Comparison of ENCODE assay signal across 18 cellular contexts in genomic region chrX:151981129-151981528, GRCh38. TPM values are rescaled to one million over a fixed set of nuclear protein-coding genes. Genes with fewer than 3 reads are reported as not detected.
A peak's percentile ranks its signal among the peaks of the same experiment; 100 is the strongest.
DNase-seq lines count a peak whose midpoint lies in the region; ATAC-seq and TF ChIP-seq lines count a peak whose summit lies in the region.
"Had no signal": no experiment of that assay in that cellular context is flagged by ENCODE, and none has a peak within 500 bp of the region (broad histone marks: within the 10 kb centered on the region; RNA-seq: fewer than 3 reads in every experiment).

No MANE protein-coding gene starts in this region.

- H3K36me3 ChIP-seq in RWPE2 (ENCODE audit: low read depth) (no peaks in the 10 kb centered on the region), skeletal muscle satellite cell (ENCODE audit: insufficient read depth, low read length) (no peaks in the 10 kb centered on the region), brain microvascular endothelial cell (replicated peaks) (no peaks in the 10 kb centered on the region)
- no peaks in the 10 kb centered on the region for H3K36me3 ChIP-seq in CD8-positive, alpha-beta T cell (ENCODE audit: insufficient read depth, low read length)
- H3K36me3 ChIP-seq: pancreas, WERI-Rb-1 had no signal

- ATAC-seq in RWPE2 (ENCODE audit: low read depth) (peak; percentile 72), HG02798 (IDR thresholded peaks at IDR 0.05; ENCODE audit: poor library complexity, unreplicated experiment) (no peak)
- no peak for ATAC-seq in CD8-positive, alpha-beta T cell
- ATAC-seq: body of pancreas had no signal

- H3K9me3 ChIP-seq in RWPE2 (ENCODE audit: severe bottlenecking) (no peaks in the 10 kb centered on the region), skeletal muscle satellite cell (replicated peaks; ENCODE audit: low read length) (no peaks in the 10 kb centered on the region)
- H3K9me3 ChIP-seq in CD8-positive, alpha-beta T cell (ENCODE audit: low read length), result no peaks in the 10 kb centered on the region
- H3K9me3 ChIP-seq: body of pancreas, pancreas had no signal

- CTCF ChIA-PET in CD8-positive, alpha-beta T cell (lab: Charles Lee), result no interaction called here

- TF ChIP-seq CTCF in RWPE2 (IDR thresholded peaks at IDR 0.05; ENCODE audit: poor library complexity, severe bottlenecking) (no peak), brain microvascular endothelial cell (IDR thresholded peaks at IDR 0.05; ENCODE audit: low read depth, low read length, missing control alignments) (no peak)
- TF ChIP-seq CTCF in CD8-positive, alpha-beta T cell (IDR thresholded peaks at IDR 0.05), result no peak

- no peak overlapping the region for H3K27ac Mint-ChIP-seq in CD8-positive, alpha-beta T cell

- H3K4me3 ChIP-seq in RWPE2 (ENCODE audit: severe bottlenecking) (no peak overlapping the region), skeletal muscle satellite cell (ENCODE audit: low read length) (peak overlapping the region; percentile 48), brain microvascular endothelial cell (ENCODE audit: low read depth, low read length) (no peak overlapping the region)
- no peak overlapping the region for H3K4me3 ChIP-seq in CD8-positive, alpha-beta T cell (ENCODE audit: low read depth, low read length)
- H3K4me3 ChIP-seq: body of pancreas, pancreas had no signal

- DNase-seq in GM04503 (ENCODE audit: low read depth) (peak; percentile 64), RWPE2 (ENCODE audit: low spot score) (no peak), fibroblast of gingiva (ENCODE audit: low read depth) (peak; percentile 46), superior temporal gyrus (ENCODE audit: extremely low spot score) (no peak), brain microvascular endothelial cell (no peak)
- no peak for DNase-seq in CD8-positive, alpha-beta T cell
- DNase-seq: body of pancreas; C1 segment of cervical spinal cord; DMS53; effector memory CD4-positive, alpha-beta T cell; glutamatergic neuron; kidney; NCI-H2107; pancreas; WERI-Rb-1 had no signal

- POLR2A ChIA-PET in CD8-positive, alpha-beta T cell (lab: Charles Lee), result no interaction called here

- H3K9me3 Mint-ChIP-seq in CD8-positive, alpha-beta T cell, result no peaks in the 10 kb centered on the region

- H3K4me2 ChIP-seq in skeletal muscle satellite cell (ENCODE audit: low read length), result peak overlapping the region; percentile 42

- H3K27me3 ChIP-seq in RWPE2 (ENCODE audit: insufficient read depth, poor library complexity, severe bottlenecking), result no peaks in the 10 kb centered on the region
- H3K27me3 ChIP-seq in skeletal muscle satellite cell (ENCODE audit: control insufficient read depth, insufficient read depth, low read length), result no peaks in the 10 kb centered on the region
- no peaks in the 10 kb centered on the region for H3K27me3 ChIP-seq in CD8-positive, alpha-beta T cell (ENCODE audit: insufficient read depth, low read length)
- H3K27me3 ChIP-seq in brain microvascular endothelial cell (replicated peaks), result no peaks in the 10 kb centered on the region
- H3K27me3 ChIP-seq: body of pancreas had no signal

- H3K27me3 Mint-ChIP-seq in CD8-positive, alpha-beta T cell (ENCODE audit: low read depth), result no peaks in the 10 kb centered on the region

- H3K4me1 Mint-ChIP-seq in CD8-positive, alpha-beta T cell (ENCODE audit: low read depth), result no peaks in the 10 kb centered on the region

- H3K27ac ChIP-seq in RWPE2 (ENCODE audit: poor library complexity, severe bottlenecking) (peak overlapping the region; percentile 27), brain microvascular endothelial cell (no peak overlapping the region)
- H3K27ac ChIP-seq in CD8-positive, alpha-beta T cell (ENCODE audit: low read depth, low read length), result no peak overlapping the region
- H3K27ac ChIP-seq: WERI-Rb-1 had no signal

- intact Hi-C loops in CD8-positive, alpha-beta T cell (cut with DNase I, micrococcal nuclease), result no loop called here

- no peak overlapping the region for H3K4me3 Mint-ChIP-seq in CD8-positive, alpha-beta T cell

- no peaks in the 10 kb centered on the region for H3K36me3 Mint-ChIP-seq in CD8-positive, alpha-beta T cell

- peaks cover 39% of the 10 kb centered on the region for H3K4me1 ChIP-seq in RWPE2 (ENCODE audit: insufficient read depth, poor library complexity, severe bottlenecking)
- peaks cover 50% of the 10 kb centered on the region for H3K4me1 ChIP-seq in skeletal muscle satellite cell (ENCODE audit: control insufficient read depth, insufficient read depth, low read length)
- H3K4me1 ChIP-seq in CD8-positive, alpha-beta T cell (ENCODE audit: insufficient read depth, low read length), result no peaks in the 10 kb centered on the region
- H3K4me1 ChIP-seq: body of pancreas, pancreas had no signal

- in situ Hi-C loops in brain microvascular endothelial cell (cut with HindIII; ENCODE audit: low pct_ligation_motif_present, low sequenced_read_pairs), result no loop called here

- H3K9ac ChIP-seq in skeletal muscle satellite cell (ENCODE audit: low read depth, low read length), result peak overlapping the region; percentile 14

RNA-seq across cellular contexts. Expression of gene GABRE, which starts 6.7 kb away (rescaled TPM):
- 10.5 and 18.8 TPM in 2 replicates for total RNA-seq in skeletal muscle satellite cell (2012; rRNA removed)
- total RNA-seq in CD8-positive, alpha-beta T cell, result not detected
- total RNA-seq: activated CD8-positive, alpha-beta memory T cell treated with anti-CD3 and anti-CD28 coated beads for 36 hours had no signal

Comparison
In these comparisons a context has a peak if more than half of its experiments do, and no peak if none do; other contexts are left out.
1. DNase-seq: peak in GM04503 (single experiment) and fibroblast of gingiva (single experiment); none in RWPE2 (single experiment), superior temporal gyrus (single experiment), CD8-positive, alpha-beta T cell (0 of 7) and brain microvascular endothelial cell (single experiment).